ENCODE assay signal across 15 cellular contexts in genomic region chr7:27116019-27116411, GRCh38. TPM values are rescaled to one million over a fixed set of nuclear protein-coding genes. Genes with fewer than 3 reads are reported as not detected.
DNase-seq lines count a peak whose midpoint lies in the region; ATAC-seq and TF ChIP-seq lines count a peak whose summit lies in the region.
"Had no signal": no experiment of that assay in that cellular context is flagged by ENCODE, and none has a peak within 500 bp of the region (broad histone marks: within the 10 kb centered on the region; RNA-seq: fewer than 3 reads in every experiment).

No MANE protein-coding gene starts in this region.

- H3K4me1 Mint-ChIP-seq in neural progenitor cell = no peaks in the 10 kb centered on the region
- H3K4me1 Mint-ChIP-seq: natural killer cell had no signal

- H3K27me3 ChIP-seq in right cardiac atrium (ENCODE audit: control insufficient read depth, insufficient read depth) (no peaks in the 10 kb centered on the region), mucosa of stomach (ENCODE audit: control insufficient read depth, insufficient read depth, low read length) (no peaks in the 10 kb centered on the region), neural progenitor cell (peaks cover 100% of the 10 kb centered on the region)

- peaks cover 13% of the 10 kb centered on the region for H3F3A ChIP-seq in neural progenitor cell (ENCODE audit: low read depth)

- H3K36me3 Mint-ChIP-seq in neural progenitor cell = no peaks in the 10 kb centered on the region
- H3K36me3 Mint-ChIP-seq: natural killer cell had no signal

- peak overlapping the region; percentile 95 for H3K9ac ChIP-seq in mucosa of stomach (ENCODE audit: low read length)
- H3K9ac ChIP-seq in neural progenitor cell = no peak overlapping the region

- no peaks in the 10 kb centered on the region for H3K36me3 ChIP-seq in mucosa of stomach (ENCODE audit: control insufficient read depth, insufficient read depth, low read length)
- H3K36me3 ChIP-seq in neural progenitor cell = no peaks in the 10 kb centered on the region

- no peak overlapping the region for H3K4me3 Mint-ChIP-seq in neural progenitor cell
- H3K4me3 Mint-ChIP-seq: activated T-cell treated with anti-CD3 and anti-CD28 coated beads, Interleukin-2, amount 50 U/mL, for 4 hours; natural killer cell had no signal

- H3K4me3 ChIP-seq in right cardiac atrium (ENCODE audit: low read length) (peak overlapping the region; percentile 37), mucosa of stomach (ENCODE audit: low read length) (peak overlapping the region; percentile 57), neural progenitor cell (no peak overlapping the region)

- H3K9me3 Mint-ChIP-seq in neural progenitor cell = no peaks in the 10 kb centered on the region
- H3K9me3 Mint-ChIP-seq: activated T-cell treated with anti-CD3 and anti-CD28 coated beads, Interleukin-2, amount 50 U/mL, for 4 hours; natural killer cell had no signal

- no peak overlapping the region for H3K4me2 ChIP-seq in neural progenitor cell

- no peaks in the 10 kb centered on the region for H3K4me1 ChIP-seq in right cardiac atrium (ENCODE audit: control insufficient read depth, insufficient read depth, low read length)
- peaks cover 50% of the 10 kb centered on the region for H3K4me1 ChIP-seq in mucosa of stomach (ENCODE audit: control insufficient read depth, insufficient read depth, low read length)
- no peaks in the 10 kb centered on the region for H3K4me1 ChIP-seq in neural progenitor cell

- intact Hi-C loops in right cardiac atrium (cut with DNase I) (no loop called here), cardiac septum (cut with DNase I) (no loop called here)

- WGBS in right cardiac atrium = 31% methylated on average over 13 of the region's 13 CpGs

- no peak for TF ChIP-seq CTCF in neural progenitor cell (IDR thresholded peaks at IDR 0.05)

- peak overlapping the region; percentile 63 for H3K27ac ChIP-seq in right cardiac atrium (ENCODE audit: low read length)
- H3K27ac ChIP-seq in substantia nigra (ENCODE audit: low read depth, low read length, poor library complexity, severe bottlenecking) = no peak overlapping the region
- H3K27ac ChIP-seq in neural progenitor cell = no peak overlapping the region

- no peaks in the 10 kb centered on the region for H3K9me3 ChIP-seq in right cardiac atrium (ENCODE audit: control insufficient read depth, low read length)
- no peaks in the 10 kb centered on the region for H3K9me3 ChIP-seq in mucosa of stomach (ENCODE audit: control insufficient read depth, low read length)
- H3K9me3 ChIP-seq in neural progenitor cell (ENCODE audit: low read depth) = no peaks in the 10 kb centered on the region

- H4K20me1 ChIP-seq in neural progenitor cell (ENCODE audit: low read depth) = peaks cover 93% of the 10 kb centered on the region

- no peak overlapping the region for H3K27ac Mint-ChIP-seq in neural progenitor cell
- H3K27ac Mint-ChIP-seq: natural killer cell had no signal

- H3K27me3 Mint-ChIP-seq in neural progenitor cell (ENCODE audit: insufficient read depth, low read depth) = peaks cover 92% of the 10 kb centered on the region

- no peak for ATAC-seq in right cardiac atrium
- ATAC-seq: activated T-cell treated with anti-CD3 and anti-CD28 coated beads, Interleukin-2, amount 50 U/mL, for 4 hours; natural killer cell had no signal

- no peaks in the 10 kb centered on the region for H3K79me2 ChIP-seq in neural progenitor cell (ENCODE audit: low read depth)

- H2AFZ ChIP-seq in neural progenitor cell (replicated peaks) = no peak overlapping the region

- no peak for DNase-seq in right cardiac atrium
- DNase-seq in cardiac septum (ENCODE audit: low spot score) = no peak
- no peak for DNase-seq in substantia nigra (lab: John Stamatoyannopoulos, UW)
- no peak for DNase-seq in activated CD4-positive, alpha-beta T cell treated with anti-CD3 and anti-CD28 coated beads for 1 hour
- DNase-seq in neural progenitor cell (ENCODE audit: low spot score) = no peak
- DNase-seq: activated T-cell treated with anti-CD3 and anti-CD28 coated beads, Interleukin-2, amount 50 U/mL, for 4 hours; hippocampal formation; natural killer cell; NCI-H187 treated with DMSO at 0.1 percent for 48 hours; OCI-M1; stimulated activated CD4-positive, alpha-beta T cell treated with anti-CD3 and anti-CD28 coated beads, Interleukin-4, amount 100 ng/mL, for 1 hour had no signal

RNA-seq across cellular contexts. Expression of gene HOXA2, which starts 13.5 kb away (rescaled TPM):
- total RNA-seq in right cardiac atrium (under 1 TPM in 3 of 4 donors, not detected in 1; 0.12 to 0.60 (median 0.37) TPM), cardiac septum (0.30 TPM), neural progenitor cell (ENCODE audit: low replicate concordance) (not detected in 2 replicates)
- 0.36 TPM for polyA plus RNA-seq in right cardiac atrium
- total RNA-seq: A673; activated T-cell treated with anti-CD3 and anti-CD28 coated beads, Interleukin-2, amount 50 U/mL, for 4 hours; cerebellum; natural killer cell; temporal lobe had no signal

RNA-seq across cellular contexts. Expression of gene HOXA4, which starts 14.5 kb away (rescaled TPM):
- total RNA-seq in right cardiac atrium (1 to 10 TPM in 2 of 4 donors, under 1 TPM in 2; 0.12 to 2.2 (median 1.1) TPM), cardiac septum (1.1 TPM), neural progenitor cell (ENCODE audit: low replicate concordance) (not detected in 2 replicates)
- 3.3 TPM for polyA plus RNA-seq in right cardiac atrium
- total RNA-seq: A673, cerebellum, temporal lobe had no signal

RNA-seq across cellular contexts. Expression of gene HOXA1, which starts 20.2 kb away (rescaled TPM):
- total RNA-seq in right cardiac atrium (under 1 TPM in 2 of 4 donors, not detected in 2; 0.15 to 0.29 TPM), cardiac septum (0.19 TPM), neural progenitor cell (ENCODE audit: low replicate concordance) (not detected in 2 replicates)
- polyA plus RNA-seq in right cardiac atrium = 0.14 TPM
- total RNA-seq: A673, cerebellum, temporal lobe had no signal

RNA-seq across cellular contexts. Expression of gene HOXA5, which starts 27.5 kb away (rescaled TPM):
- under 1 TPM in 1 of 4 donors, not detected in 3; 0.17 TPM for total RNA-seq in right cardiac atrium
- 0.43 TPM for polyA plus RNA-seq in right cardiac atrium
- 0.30 TPM for total RNA-seq in cardiac septum
- not detected in 2 replicates for total RNA-seq in neural progenitor cell (ENCODE audit: low replicate concordance)
- total RNA-seq: A673; activated T-cell treated with anti-CD3 and anti-CD28 coated beads, Interleukin-2, amount 50 U/mL, for 4 hours; cerebellum; temporal lobe had no signal

RNA-seq across cellular contexts. Expression of gene HOXA6, which starts 31.6 kb away (rescaled TPM):
- not detected for total RNA-seq in right cardiac atrium
- not detected for polyA plus RNA-seq in right cardiac atrium
- not detected for total RNA-seq in cardiac septum
- total RNA-seq in neural progenitor cell (ENCODE audit: low replicate concordance) = not detected in 2 replicates
- total RNA-seq: A673; activated T-cell treated with anti-CD3 and anti-CD28 coated beads, Interleukin-2, amount 50 U/mL, for 4 hours; cerebellum; temporal lobe had no signal
